9 cellular contexts compared by ENCODE assay signal in genomic region chr6:43009124-43009523, GRCh38. TPM values are rescaled to one million over a fixed set of nuclear protein-coding genes. Genes with fewer than 3 reads are reported as not detected.
A peak's percentile ranks its signal among the peaks of the same experiment; 100 is the strongest.
DNase-seq lines count a peak whose midpoint lies in the region; ATAC-seq and TF ChIP-seq lines count a peak whose summit lies in the region.
"Had no signal": no experiment of that assay in that cellular context is flagged by ENCODE, and none has a peak within 500 bp of the region (broad histone marks: within the 10 kb centered on the region; RNA-seq: fewer than 3 reads in every experiment).

No MANE protein-coding gene starts in this region.

- no peak for TF ChIP-seq POLR2A in lower leg skin (IDR thresholded peaks at IDR 0.05)

- DNase-seq in cardiac muscle cell (ENCODE audit: low read depth in 1 of 2, low spot score in 1 of 2) (peak; percentile 51 to 59), cardiac septum (ENCODE audit: low spot score) (no peak), NCI-H526 treated with DMSO at 0.1 percent for 48 hours (lab: John Stamatoyannopoulos, UW) (peak; percentile 10), left kidney (ENCODE audit: low read depth, low spot score) (peak; percentile 61), lower leg skin (ENCODE audit: low spot score in 2 of 2) (no peak)
- DNase-seq in activated naive CD8-positive, alpha-beta T cell treated with anti-CD3 and anti-CD28 coated beads, Interleukin-2, amount 10 ng/mL, durations not matched to agents 7 days and 5 days = peak; percentile 47
- DNase-seq in activated T-helper 1 cell treated with anti-CD3 and anti-CD28 coated beads, Interleukin-12 subunit alpha, Interleukin-12 subunit beta, Interleukin-2, Interleukin-4 antibody, amounts not matched to agents 30 ng/mL and 10 ng/mL and 1 ng/mL, durations not matched to agents 14 hours and 24 hours and 36 hours (ENCODE audit: low spot score) = no peak

- peaks cover 21% of the 10 kb centered on the region for H3K4me1 Mint-ChIP-seq in activated naive CD8-positive, alpha-beta T cell treated with anti-CD3 and anti-CD28 coated beads, Interleukin-2, amount 10 ng/mL, durations not matched to agents 7 days and 5 days
- peaks cover 16% of the 10 kb centered on the region for H3K4me1 Mint-ChIP-seq in activated T-helper 1 cell treated with anti-CD3 and anti-CD28 coated beads, Interleukin-12 subunit alpha, Interleukin-12 subunit beta, Interleukin-2, Interleukin-4 antibody, amounts not matched to agents 30 ng/mL and 10 ng/mL and 1 ng/mL, durations not matched to agents 14 hours and 24 hours and 36 hours (ENCODE audit: low read depth)

- H3K4me3 Mint-ChIP-seq in activated naive CD8-positive, alpha-beta T cell treated with anti-CD3 and anti-CD28 coated beads, Interleukin-2, amount 10 ng/mL, durations not matched to agents 7 days and 5 days = no peak overlapping the region
- H3K4me3 Mint-ChIP-seq in activated T-helper 1 cell treated with anti-CD3 and anti-CD28 coated beads, Interleukin-12 subunit alpha, Interleukin-12 subunit beta, Interleukin-2, Interleukin-4 antibody, amounts not matched to agents 30 ng/mL and 10 ng/mL and 1 ng/mL, durations not matched to agents 14 hours and 24 hours and 36 hours = no peak overlapping the region

- H3K36me3 ChIP-seq in cardiac muscle cell = peaks cover 24% of the 10 kb centered on the region

- TF ChIP-seq CTCF in cardiac muscle cell (IDR thresholded peaks at IDR 0.05; ENCODE audit: low read depth, low read length) (peak; percentile 52), lower leg skin (IDR thresholded peaks at IDR 0.05) (no peak)

- H3K36me3 Mint-ChIP-seq in activated naive CD8-positive, alpha-beta T cell treated with anti-CD3 and anti-CD28 coated beads, Interleukin-2, amount 10 ng/mL, durations not matched to agents 7 days and 5 days = peaks cover 28% of the 10 kb centered on the region
- H3K36me3 Mint-ChIP-seq in activated T-helper 1 cell treated with anti-CD3 and anti-CD28 coated beads, Interleukin-12 subunit alpha, Interleukin-12 subunit beta, Interleukin-2, Interleukin-4 antibody, amounts not matched to agents 30 ng/mL and 10 ng/mL and 1 ng/mL, durations not matched to agents 14 hours and 24 hours and 36 hours (ENCODE audit: low read depth) = peaks cover 35% of the 10 kb centered on the region

- intact Hi-C loops in cardiac septum (cut with DNase I) (loop anchor here (1.0 kb wide), 1 partner anchor 134 kb away; no protein-coding TSS in a partner anchor), lower leg skin (cut with DNase I; ENCODE audit: low total_unique reads) (no loop called here)
- intact Hi-C loops in activated T-helper 1 cell treated with anti-CD3 and anti-CD28 coated beads, Interleukin-12 subunit alpha, Interleukin-12 subunit beta, Interleukin-2, Interleukin-4 antibody, amounts not matched to agents 30 ng/mL and 10 ng/mL and 1 ng/mL, durations not matched to agents 14 hours and 24 hours and 36 hours (cut with micrococcal nuclease) = loop anchor here (1.0 kb wide), 1 partner anchor 134 kb away; no protein-coding TSS in a partner anchor

- no peaks in the 10 kb centered on the region for H3K27me3 ChIP-seq in cardiac muscle cell

- POLR2A ChIA-PET in activated naive CD8-positive, alpha-beta T cell treated with anti-CD3 and anti-CD28 coated beads, Interleukin-2, amount 10 ng/mL, durations not matched to agents 7 days and 5 days (lab: Charles Lee) = interaction anchor here (0.6 kb wide), 1 partner anchor 230 kb away, joined by 3 read pairs; no protein-coding TSS in a partner anchor

- 67 to 70% methylated on average over 6 of the region's 6 CpGs for WGBS in lower leg skin, 2 donors

- H3K27me3 Mint-ChIP-seq in activated naive CD8-positive, alpha-beta T cell treated with anti-CD3 and anti-CD28 coated beads, Interleukin-2, amount 10 ng/mL, durations not matched to agents 7 days and 5 days = no peaks in the 10 kb centered on the region
- H3K27me3 Mint-ChIP-seq in activated T-helper 1 cell treated with anti-CD3 and anti-CD28 coated beads, Interleukin-12 subunit alpha, Interleukin-12 subunit beta, Interleukin-2, Interleukin-4 antibody, amounts not matched to agents 30 ng/mL and 10 ng/mL and 1 ng/mL, durations not matched to agents 14 hours and 24 hours and 36 hours (ENCODE audit: insufficient read depth) = peaks cover 2% of the 10 kb centered on the region

- H3K4me3 ChIP-seq in cardiac muscle cell (no peak overlapping the region), lower leg skin (ENCODE audit: low read depth, poor library complexity, severe bottlenecking) (no peak overlapping the region)

- H3K4me1 ChIP-seq in cardiac muscle cell (ENCODE audit: low read depth) = peaks cover 5% of the 10 kb centered on the region

- H3K9me3 ChIP-seq in cardiac muscle cell (ENCODE audit: low read depth) = no peaks in the 10 kb centered on the region

- no peak for ATAC-seq in activated naive CD8-positive, alpha-beta T cell treated with anti-CD3 and anti-CD28 coated beads, Interleukin-2, amount 10 ng/mL, durations not matched to agents 7 days and 5 days (ENCODE audit: low read depth)
- ATAC-seq in HG03159 (IDR thresholded peaks at IDR 0.05; ENCODE audit: unreplicated experiment) = no peak
- ATAC-seq: activated naive CD4-positive, alpha-beta T cell treated with anti-CD3 and anti-CD28 coated beads, Interleukin-2, amount 50 U/mL, for 72 hours had no signal

- H3K27ac Mint-ChIP-seq in activated naive CD8-positive, alpha-beta T cell treated with anti-CD3 and anti-CD28 coated beads, Interleukin-2, amount 10 ng/mL, durations not matched to agents 7 days and 5 days = no peak overlapping the region
- H3K27ac Mint-ChIP-seq in activated T-helper 1 cell treated with anti-CD3 and anti-CD28 coated beads, Interleukin-12 subunit alpha, Interleukin-12 subunit beta, Interleukin-2, Interleukin-4 antibody, amounts not matched to agents 30 ng/mL and 10 ng/mL and 1 ng/mL, durations not matched to agents 14 hours and 24 hours and 36 hours = no peak overlapping the region

- H3K27ac ChIP-seq in cardiac muscle cell = no peak overlapping the region

- H3K9me3 Mint-ChIP-seq in activated naive CD8-positive, alpha-beta T cell treated with anti-CD3 and anti-CD28 coated beads, Interleukin-2, amount 10 ng/mL, durations not matched to agents 7 days and 5 days = no peaks in the 10 kb centered on the region
- H3K9me3 Mint-ChIP-seq in activated T-helper 1 cell treated with anti-CD3 and anti-CD28 coated beads, Interleukin-12 subunit alpha, Interleukin-12 subunit beta, Interleukin-2, Interleukin-4 antibody, amounts not matched to agents 30 ng/mL and 10 ng/mL and 1 ng/mL, durations not matched to agents 14 hours and 24 hours and 36 hours = no peaks in the 10 kb centered on the region
- H3K9me3 Mint-ChIP-seq: activated naive CD4-positive, alpha-beta T cell treated with anti-CD3 and anti-CD28 coated beads, Interleukin-2, amount 50 U/mL, for 72 hours had no signal

RNA-seq across cellular contexts. Expression of gene MEA1, which starts 4.6 kb away (rescaled TPM):
- 98.8 and 125 TPM in 2 replicates for total RNA-seq in cardiac muscle cell
- polyA plus RNA-seq in cardiac muscle cell = 173 and 227 TPM in 2 replicates
- 33.8 TPM for total RNA-seq in cardiac septum
- total RNA-seq in activated naive CD8-positive, alpha-beta T cell treated with anti-CD3 and anti-CD28 coated beads, Interleukin-2, amount 10 ng/mL, durations not matched to agents 7 days and 5 days = 10 to 100 TPM; 61.2 to 70.1 TPM
- 10 to 100 TPM; 59.5 to 99.9 (median 77.5) TPM for total RNA-seq in lower leg skin
- total RNA-seq in activated T-helper 1 cell treated with anti-CD3 and anti-CD28 coated beads, Interleukin-12 subunit alpha, Interleukin-12 subunit beta, Interleukin-2, Interleukin-4 antibody, amounts not matched to agents 30 ng/mL and 10 ng/mL and 1 ng/mL, durations not matched to agents 14 hours and 24 hours and 36 hours = 89.3 and 92.7 TPM in 2 replicates

RNA-seq across cellular contexts. Expression of gene KLHDC3, which starts 4.9 kb away (rescaled TPM):
- 264 and 334 TPM in 2 replicates for total RNA-seq in cardiac muscle cell
- polyA plus RNA-seq in cardiac muscle cell = 343 and 472 TPM in 2 replicates
- 74.9 TPM for total RNA-seq in cardiac septum
- 10 to 100 TPM; 69.4 to 69.9 TPM for total RNA-seq in activated naive CD8-positive, alpha-beta T cell treated with anti-CD3 and anti-CD28 coated beads, Interleukin-2, amount 10 ng/mL, durations not matched to agents 7 days and 5 days
- total RNA-seq in lower leg skin = 10 to 100 TPM; 75.1 to 84.7 (median 79.6) TPM
- total RNA-seq in activated T-helper 1 cell treated with anti-CD3 and anti-CD28 coated beads, Interleukin-12 subunit alpha, Interleukin-12 subunit beta, Interleukin-2, Interleukin-4 antibody, amounts not matched to agents 30 ng/mL and 10 ng/mL and 1 ng/mL, durations not matched to agents 14 hours and 24 hours and 36 hours = 76.6 and 77.0 TPM in 2 replicates

RNA-seq across cellular contexts. Expression of gene RRP36, which starts 12.3 kb away (rescaled TPM):
- total RNA-seq in cardiac muscle cell = 67.3 and 108 TPM in 2 replicates
- 63.8 and 77.1 TPM in 2 replicates for polyA plus RNA-seq in cardiac muscle cell
- 26.4 TPM for total RNA-seq in cardiac septum
- 10 to 100 TPM; 63.8 to 65.6 TPM for total RNA-seq in activated naive CD8-positive, alpha-beta T cell treated with anti-CD3 and anti-CD28 coated beads, Interleukin-2, amount 10 ng/mL, durations not matched to agents 7 days and 5 days
- total RNA-seq in lower leg skin = 10 to 100 TPM; 38.5 to 61.9 (median 56.7) TPM
- total RNA-seq in activated T-helper 1 cell treated with anti-CD3 and anti-CD28 coated beads, Interleukin-12 subunit alpha, Interleukin-12 subunit beta, Interleukin-2, Interleukin-4 antibody, amounts not matched to agents 30 ng/mL and 10 ng/mL and 1 ng/mL, durations not matched to agents 14 hours and 24 hours and 36 hours = 86.1 and 89.9 TPM in 2 replicates

RNA-seq across cellular contexts. Expression of gene PPP2R5D, which starts 24.8 kb away (rescaled TPM):
- total RNA-seq in cardiac muscle cell = 58.2 and 70.0 TPM in 2 replicates
- polyA plus RNA-seq in cardiac muscle cell = 48.8 and 74.4 TPM in 2 replicates
- total RNA-seq in cardiac septum = 25.3 TPM
- total RNA-seq in activated naive CD8-positive, alpha-beta T cell treated with anti-CD3 and anti-CD28 coated beads, Interleukin-2, amount 10 ng/mL, durations not matched to agents 7 days and 5 days = 10 to 100 TPM; 54.7 to 58.8 TPM
- 10 to 100 TPM; 26.3 to 49.4 (median 40.8) TPM for total RNA-seq in lower leg skin
- total RNA-seq in activated T-helper 1 cell treated with anti-CD3 and anti-CD28 coated beads, Interleukin-12 subunit alpha, Interleukin-12 subunit beta, Interleukin-2, Interleukin-4 antibody, amounts not matched to agents 30 ng/mL and 10 ng/mL and 1 ng/mL, durations not matched to agents 14 hours and 24 hours and 36 hours = 52.1 and 53.4 TPM in 2 replicates

RNA-seq across cellular contexts. Expression of gene PEX6, which starts 30.1 kb away (rescaled TPM):
- total RNA-seq in cardiac muscle cell (40.9 and 52.0 TPM in 2 replicates), cardiac septum (14.6 TPM), lower leg skin (10 to 100 TPM; 13.9 to 37.6 (median 25.7) TPM)
- 21.3 and 29.7 TPM in 2 replicates for polyA plus RNA-seq in cardiac muscle cell
- total RNA-seq in activated naive CD8-positive, alpha-beta T cell treated with anti-CD3 and anti-CD28 coated beads, Interleukin-2, amount 10 ng/mL, durations not matched to agents 7 days and 5 days = 10 to 100 TPM; 27.1 to 27.6 TPM
- 20.9 TPM in 2 replicates for total RNA-seq in activated T-helper 1 cell treated with anti-CD3 and anti-CD28 coated beads, Interleukin-12 subunit alpha, Interleukin-12 subunit beta, Interleukin-2, Interleukin-4 antibody, amounts not matched to agents 30 ng/mL and 10 ng/mL and 1 ng/mL, durations not matched to agents 14 hours and 24 hours and 36 hours

Comparison
In these comparisons a context has a peak if more than half of its experiments do, and no peak if none do; other contexts are left out.
1. DNase-seq: peak in cardiac muscle cell (2 of 2), NCI-H526 treated with DMSO at 0.1 percent for 48 hours (single experiment), activated naive CD8-positive, alpha-beta T cell treated with anti-CD3 and anti-CD28 coated beads, Interleukin-2, amount 10 ng/mL, durations not matched to agents 7 days and 5 days (single experiment) and left kidney (single experiment); none in cardiac septum (single experiment), lower leg skin (0 of 2) and activated T-helper 1 cell treated with anti-CD3 and anti-CD28 coated beads, Interleukin-12 subunit alpha, Interleukin-12 subunit beta, Interleukin-2, Interleukin-4 antibody, amounts not matched to agents 30 ng/mL and 10 ng/mL and 1 ng/mL, durations not matched to agents 14 hours and 24 hours and 36 hours (single experiment).